Comparison of ENCODE assay signal across 7 cellular contexts in the genomic region with DNA sequence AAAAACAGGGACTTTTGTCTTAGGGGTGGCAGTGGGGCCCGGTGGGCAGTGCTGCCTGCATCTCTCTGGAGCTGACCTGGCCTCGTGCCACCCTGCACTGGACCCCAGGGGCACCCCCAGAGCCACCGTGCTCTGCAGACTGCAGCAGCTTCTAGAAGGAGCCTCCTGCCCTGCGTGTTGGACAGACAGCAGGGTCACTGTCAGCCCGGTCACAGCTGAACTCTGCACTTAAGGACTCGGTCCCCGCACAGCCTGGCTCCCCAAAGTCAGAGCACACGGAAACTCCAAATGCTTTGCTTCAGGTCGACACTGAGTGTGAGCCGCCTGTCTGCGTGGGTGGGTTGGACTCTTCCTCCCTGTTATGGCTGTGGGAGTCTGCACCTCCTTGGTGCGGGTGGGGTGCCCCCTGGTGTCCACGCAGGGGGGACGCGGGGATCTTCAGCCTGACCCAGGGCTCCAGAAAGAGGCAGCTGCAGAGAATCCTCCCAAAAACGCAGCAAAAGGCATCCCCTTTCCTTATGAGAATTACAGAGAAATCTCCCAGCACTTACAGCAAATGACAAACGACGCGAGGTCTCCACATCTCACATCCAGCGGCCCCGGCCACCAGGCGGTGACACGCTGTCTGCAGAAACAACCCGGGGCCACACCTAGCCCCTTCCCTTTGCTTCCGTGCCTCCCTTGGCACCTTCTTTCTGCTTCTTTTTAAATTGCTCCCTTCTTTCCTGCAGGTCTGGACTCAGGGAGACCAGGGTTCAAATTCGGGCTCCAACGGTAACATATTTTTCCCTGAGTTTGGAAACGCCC. TPM values are rescaled to one million over a fixed set of nuclear protein-coding genes. Genes with fewer than 3 reads are reported as not detected.
DNase-seq lines count a peak whose midpoint lies in the region; ATAC-seq and TF ChIP-seq lines count a peak whose summit lies in the region.

No MANE protein-coding gene starts in this region.

- H3K4me1 ChIP-seq in GM23248 (ENCODE audit: insufficient read depth) (no peaks in the 10 kb centered on the region), lower lobe of right lung (no peaks in the 10 kb centered on the region), tibial nerve (no peaks in the 10 kb centered on the region)

- ATAC-seq in lower lobe of right lung (peak; percentile 89 to 90), GM19463 (IDR thresholded peaks at IDR 0.05; ENCODE audit: unreplicated experiment) (no peak)

- no peaks in the 10 kb centered on the region for H3K79me2 ChIP-seq in GM23248 (ENCODE audit: insufficient read depth)

- H3K4me2 ChIP-seq in GM23248 (ENCODE audit: unreplicated experiment), result no peak overlapping the region

- no peaks in the 10 kb centered on the region for H4K20me1 ChIP-seq in GM23248 (ENCODE audit: insufficient read depth)

- no peak overlapping the region for H2AFZ ChIP-seq in GM23248

- peak; percentile 45 for TF ChIP-seq CTCF in cardiac fibroblast (IDR thresholded peaks at IDR 0.05; ENCODE audit: low read depth, low read length)
- peak; percentile 63 for TF ChIP-seq CTCF in lower lobe of right lung (IDR thresholded peaks at IDR 0.05)
- peak; percentile 27 to 72 (median 38) for TF ChIP-seq CTCF in tibial nerve (IDR thresholded peaks at IDR 0.05)

- no peak overlapping the region for H3K4me3 ChIP-seq in GM23248
- H3K4me3 ChIP-seq in cardiac fibroblast (replicated peaks in 1 of 2; ENCODE audit: low read depth in 2 of 2, low read length in 2 of 2), result no peak overlapping the region
- no peak overlapping the region for H3K4me3 ChIP-seq in lower lobe of right lung
- H3K4me3 ChIP-seq in tibial nerve, result no peak overlapping the region

- no peaks in the 10 kb centered on the region for H3K36me3 ChIP-seq in GM23248 (ENCODE audit: low read depth)
- no peaks in the 10 kb centered on the region for H3K36me3 ChIP-seq in lower lobe of right lung
- no peaks in the 10 kb centered on the region for H3K36me3 ChIP-seq in tibial nerve

- no peak for TF ChIP-seq POLR2A in tibial nerve (IDR thresholded peaks at IDR 0.05)

- H3K27ac ChIP-seq in GM23248, result no peak overlapping the region
- no peak overlapping the region for H3K27ac ChIP-seq in lower lobe of right lung
- no peak overlapping the region for H3K27ac ChIP-seq in tibial nerve

- DNase-seq in GM23248 (peak; percentile 55), NCI-H128 (lab: John Stamatoyannopoulos, UW; ENCODE audit: unreplicated experiment) (peak; percentile 21), cardiac fibroblast (ENCODE audit: low read depth in 2 of 2) (peak; percentile 14 to 78), lower lobe of right lung (no peak), tibial nerve (ENCODE audit: low spot score in 2 of 2) (peak in 1 of 2 donors; percentile 29), EL (no peak)

- in situ Hi-C loops in GM23248 (cut with MboI), result loop anchor here (25.0 kb wide), 1 partner anchor 444 kb away; no protein-coding TSS in a partner anchor

- H3K9me3 ChIP-seq in GM23248 (ENCODE audit: low read depth) (no peaks in the 10 kb centered on the region), lower lobe of right lung (no peaks in the 10 kb centered on the region), tibial nerve (peaks cover 0 to 16% (median 0%) of the 10 kb centered on the region in 4 donors)

- intact Hi-C loops in lower lobe of right lung (cut with DNase I), result no loop called here

- 17 to 18% methylated on average over 28 of the region's 28 CpGs for WGBS in GM23248 (ENCODE audit: low coverage in 1 of 2, low lambda C conversion rate in 2 of 2, missing lambda C conversion rate in 2 of 2), 2 experiments
- 41 to 42% methylated on average over 23 to 26 of the region's 28 CpGs for WGBS in tibial nerve, 2 donors

- H3K27me3 ChIP-seq in GM23248 (replicated peaks; ENCODE audit: insufficient read depth) (no peaks in the 10 kb centered on the region), lower lobe of right lung (ENCODE audit: low read depth) (no peaks in the 10 kb centered on the region), tibial nerve (no peaks in the 10 kb centered on the region)

- no peaks in the 10 kb centered on the region for H3F3A ChIP-seq in GM23248 (ENCODE audit: insufficient read depth)

- no peak for TF ChIP-seq EP300 in tibial nerve (IDR thresholded peaks at IDR 0.05)

- H3K9me2 ChIP-seq in GM23248 (ENCODE audit: insufficient read depth), result no peaks in the 10 kb centered on the region

- H3K9ac ChIP-seq in GM23248, result no peak overlapping the region

RNA-seq across cellular contexts. Expression of a gene that starts 36.3 kb away (rescaled TPM):
- total RNA-seq in GM23248 (2014; rRNA removed; shearing (Covaris generic)), result not detected in 2 replicates
- not detected in 2 replicates for polyA plus RNA-seq in GM23248 (2016; fragmentation: Nextera tagmentation; extraction: Ambion mirVana)
- total RNA-seq in lower lobe of right lung, result 2.4 TPM
- total RNA-seq in tibial nerve, result 1 to 10 TPM in 2 of 4 donors, under 1 TPM in 1, not detected in 1; 0.30 to 1.5 (median 1.3) TPM

Comparison
In these comparisons a context has a peak if more than half of its experiments do, and no peak if none do; other contexts are left out.
1. DNase-seq: peak in GM23248 (single experiment), NCI-H128 (single experiment) and cardiac fibroblast (2 of 2); none in lower lobe of right lung (single experiment) and EL (single experiment).
2. Peak in every context shown above with its lines, with median percentiles within 50 percentile points of each other: CTCF ChIP-seq.